2 cellular contexts compared by ENCODE assay signal in the genomic region with DNA sequence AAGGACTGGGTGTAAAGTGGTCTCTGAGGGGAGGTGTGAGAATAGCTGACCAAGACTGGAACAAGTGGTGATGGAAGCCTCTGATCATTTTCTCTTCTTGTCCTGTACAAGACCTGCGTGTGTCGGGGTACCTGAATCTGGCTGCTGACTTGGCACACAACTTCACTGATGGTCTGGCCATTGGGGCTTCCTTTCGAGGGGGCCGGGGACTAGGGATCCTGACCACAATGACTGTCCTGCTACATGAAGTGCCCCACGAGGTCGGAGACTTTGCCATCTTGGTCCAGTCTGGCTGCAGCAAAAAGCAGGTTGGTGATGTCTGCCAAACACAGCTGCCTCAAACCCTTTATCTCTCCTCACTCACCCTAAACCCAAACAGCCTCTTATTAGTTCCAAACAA.
TF ChIP-seq lines count a peak whose summit lies in the region.

No MANE protein-coding gene starts in this region.

TF ChIP-seq in IMR-90, 13 proteins besides CTCF, POLR2A, EP300 and RAD21:
- TF ChIP-seq CHD1 (IDR thresholded peaks at IDR 0.05; ENCODE audit: low read depth, low read length) (no peak), RCOR1 (IDR thresholded peaks at IDR 0.05; ENCODE audit: insufficient replicate concordance, low read length) (no peak), BHLHE40 (IDR thresholded peaks at IDR 0.05; ENCODE audit: low read depth, low read length) (no peak), RFX5 (IDR thresholded peaks at IDR 0.05; ENCODE audit: low read depth, low read length) (no peak), NFE2L2 (IDR thresholded peaks at IDR 0.05; ENCODE audit: low read depth, low read length) (no peak), MXI1 (IDR thresholded peaks at IDR 0.05; ENCODE audit: borderline replicate concordance, low read depth, low read length) (no peak), SMC3 (IDR thresholded peaks at IDR 0.05; ENCODE audit: low read depth, low read length) (no peak), CEBPB (IDR thresholded peaks at IDR 0.05; ENCODE audit: low read depth, low read length) (no peak), MAFK (IDR thresholded peaks at IDR 0.05; ENCODE audit: low read depth, low read length) (no peak), MAZ (IDR thresholded peaks at IDR 0.05; ENCODE audit: borderline replicate concordance, low read depth, low read length) (no peak)
- TF ChIP-seq, protein P1, sequence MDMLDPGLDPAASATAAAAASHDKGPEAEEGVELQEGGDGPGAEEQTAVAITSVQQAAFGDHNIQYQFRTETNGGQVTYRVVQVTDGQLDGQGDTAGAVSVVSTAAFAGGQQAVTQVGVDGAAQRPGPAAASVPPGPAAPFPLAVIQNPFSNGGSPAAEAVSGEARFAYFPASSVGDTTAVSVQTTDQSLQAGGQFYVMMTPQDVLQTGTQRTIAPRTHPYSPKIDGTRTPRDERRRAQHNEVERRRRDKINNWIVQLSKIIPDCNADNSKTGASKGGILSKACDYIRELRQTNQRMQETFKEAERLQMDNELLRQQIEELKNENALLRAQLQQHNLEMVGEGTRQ (IDR thresholded peaks at IDR 0.05; ENCODE audit: low read depth, low read length): no peak
- TF ChIP-seq, protein P2, sequence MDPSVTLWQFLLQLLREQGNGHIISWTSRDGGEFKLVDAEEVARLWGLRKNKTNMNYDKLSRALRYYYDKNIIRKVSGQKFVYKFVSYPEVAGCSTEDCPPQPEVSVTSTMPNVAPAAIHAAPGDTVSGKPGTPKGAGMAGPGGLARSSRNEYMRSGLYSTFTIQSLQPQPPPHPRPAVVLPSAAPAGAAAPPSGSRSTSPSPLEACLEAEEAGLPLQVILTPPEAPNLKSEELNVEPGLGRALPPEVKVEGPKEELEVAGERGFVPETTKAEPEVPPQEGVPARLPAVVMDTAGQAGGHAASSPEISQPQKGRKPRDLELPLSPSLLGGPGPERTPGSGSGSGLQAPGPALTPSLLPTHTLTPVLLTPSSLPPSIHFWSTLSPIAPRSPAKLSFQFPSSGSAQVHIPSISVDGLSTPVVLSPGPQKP (IDR thresholded peaks at IDR 0.05; ENCODE audit: borderline replicate concordance, low read depth, low read length): no peak

TF ChIP-seq in K562, 482 proteins besides CTCF, POLR2A, EP300 and RAD21:
- 0 out of 2 replicates have a peak, but pooled peaks have one; percentile 14 for TF ChIP-seq POLR2G (IDR thresholded peaks at IDR 0.05; ENCODE audit: low read depth, low read length)
- no peak for TF ChIP-seq NFYB (IDR thresholded peaks at IDR 0.05; ENCODE audit: extremely low read depth, insufficient read length)
- TF ChIP-seq ZZZ3 (IDR thresholded peaks at IDR 0.05): no peak
- TF ChIP-seq, protein P3, sequence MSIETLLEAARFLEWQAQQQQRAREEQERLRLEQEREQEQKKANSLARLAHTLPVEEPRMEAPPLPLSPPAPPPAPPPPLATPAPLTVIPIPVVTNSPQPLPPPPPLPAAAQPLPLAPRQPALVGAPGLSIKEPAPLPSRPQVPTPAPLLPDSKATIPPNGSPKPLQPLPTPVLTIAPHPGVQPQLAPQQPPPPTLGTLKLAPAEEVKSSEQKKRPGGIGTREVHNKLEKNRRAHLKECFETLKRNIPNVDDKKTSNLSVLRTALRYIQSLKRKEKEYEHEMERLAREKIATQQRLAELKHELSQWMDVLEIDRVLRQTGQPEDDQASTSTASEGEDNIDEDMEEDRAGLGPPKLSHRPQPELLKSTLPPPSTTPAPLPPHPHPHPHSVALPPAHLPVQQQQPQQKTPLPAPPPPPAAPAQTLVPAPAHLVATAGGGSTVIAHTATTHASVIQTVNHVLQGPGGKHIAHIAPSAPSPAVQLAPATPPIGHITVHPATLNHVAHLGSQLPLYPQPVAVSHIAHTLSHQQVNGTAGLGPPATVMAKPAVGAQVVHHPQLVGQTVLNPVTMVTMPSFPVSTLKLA (conservative IDR thresholded peaks at IDR 0.05): no peak
- no peak for TF ChIP-seq ZFP30 (CRISPR knock-in tag; IDR thresholded peaks at IDR 0.05; ENCODE audit: borderline replicate concordance)
- TF ChIP-seq CCAR2 (IDR thresholded peaks at IDR 0.05; ENCODE audit: low read depth, low read length): no peak
- TF ChIP-seq, protein P4, sequence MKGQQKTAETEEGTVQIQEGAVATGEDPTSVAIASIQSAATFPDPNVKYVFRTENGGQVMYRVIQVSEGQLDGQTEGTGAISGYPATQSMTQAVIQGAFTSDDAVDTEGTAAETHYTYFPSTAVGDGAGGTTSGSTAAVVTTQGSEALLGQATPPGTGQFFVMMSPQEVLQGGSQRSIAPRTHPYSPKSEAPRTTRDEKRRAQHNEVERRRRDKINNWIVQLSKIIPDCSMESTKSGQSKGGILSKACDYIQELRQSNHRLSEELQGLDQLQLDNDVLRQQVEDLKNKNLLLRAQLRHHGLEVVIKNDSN (CRISPR knock-in tag; IDR thresholded peaks at IDR 0.05): no peak
- TF ChIP-seq ZNF57 (CRISPR knock-in tag; IDR thresholded peaks at IDR 0.05): no peak
- TF ChIP-seq RBFOX2 (IDR thresholded peaks at IDR 0.05; ENCODE audit: low read depth, low read length): peak; percentile 55; the same call in 1 of the 2 replicates
- no peak for TF ChIP-seq ZNF232 (CRISPR knock-in tag; IDR thresholded peaks at IDR 0.05)
- TF ChIP-seq, protein P5, sequence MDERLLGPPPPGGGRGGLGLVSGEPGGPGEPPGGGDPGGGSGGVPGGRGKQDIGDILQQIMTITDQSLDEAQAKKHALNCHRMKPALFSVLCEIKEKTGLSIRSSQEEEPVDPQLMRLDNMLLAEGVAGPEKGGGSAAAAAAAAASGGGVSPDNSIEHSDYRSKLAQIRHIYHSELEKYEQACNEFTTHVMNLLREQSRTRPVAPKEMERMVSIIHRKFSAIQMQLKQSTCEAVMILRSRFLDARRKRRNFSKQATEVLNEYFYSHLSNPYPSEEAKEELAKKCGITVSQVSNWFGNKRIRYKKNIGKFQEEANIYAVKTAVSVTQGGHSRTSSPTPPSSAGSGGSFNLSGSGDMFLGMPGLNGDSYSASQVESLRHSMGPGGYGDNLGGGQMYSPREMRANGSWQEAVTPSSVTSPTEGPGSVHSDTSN (CRISPR knock-in tag; IDR thresholded peaks at IDR 0.05; ENCODE audit: low read depth): no peak
- TF ChIP-seq, protein P5 (tag; conservative IDR thresholded peaks at IDR 0.05; ENCODE audit: low read depth): no peak
